ENCODE assay signal across 17 cellular contexts in genomic region chr1:170675825-170676224, GRCh38. TPM values are rescaled to one million over a fixed set of nuclear protein-coding genes. Genes with fewer than 3 reads are reported as not detected.
"Had no signal": no experiment of that assay in that cellular context is flagged by ENCODE, and none has a peak within 500 bp of the region (broad histone marks: within the 10 kb centered on the region; RNA-seq: fewer than 3 reads in every experiment).

No MANE protein-coding gene starts in this region.

- H3K27ac ChIP-seq: right lobe of liver had no signal

- H3K4me1 ChIP-seq: right lobe of liver had no signal

- H3K9me3 ChIP-seq: right lobe of liver, stomach, thoracic aorta had no signal

- FAIRE-seq: bronchial epithelial cell, keratinocyte had no signal

- H2AFZ ChIP-seq: hepatocyte had no signal

- ATAC-seq: left lobe of liver, right lobe of liver had no signal

- DNase-seq: activated CD4-positive, alpha-beta T cell treated with anti-CD3 and anti-CD28 coated beads, Interleukin-2, amount 10 ng/mL, durations not matched to agents 24 days and 14 days; activated CD4-positive, CD25-positive, alpha-beta regulatory T cell; activated CD8-positive, alpha-beta memory T cell treated with anti-CD3 and anti-CD28 coated beads for 24 hours; activated naive CD8-positive, alpha-beta T cell treated with anti-CD3 and anti-CD28 coated beads, Interleukin-2, amount 10 ng/mL, durations not matched to agents 7 days and 5 days; aorta; mammary epithelial cell; nucleus accumbens; right lobe of liver; stimulated activated CD4-positive, alpha-beta T cell treated with anti-CD3 and anti-CD28 coated beads, Interleukin-12 subunit alpha, Interleukin-12 subunit beta, amount 100 ng/mL, for 4 hours; stimulated activated CD4-positive, alpha-beta T cell treated with anti-CD3 and anti-CD28 coated beads, Interleukin-2, amount 100 ng/mL, for 24 hours; stomach had no signal

- H3K4me3 ChIP-seq: hepatocyte, right lobe of liver, stomach, thoracic aorta had no signal

- H3K36me3 ChIP-seq: right lobe of liver, stomach, thoracic aorta had no signal

RNA-seq across cellular contexts. Expression of gene PRRX1, which starts 11.9 kb away (rescaled TPM):
- total RNA-seq: activated CD4-positive, alpha-beta T cell treated with anti-CD3 and anti-CD28 coated beads, Interleukin-2, amount 10 ng/mL, durations not matched to agents 24 days and 14 days; activated naive CD8-positive, alpha-beta T cell treated with anti-CD3 and anti-CD28 coated beads, Interleukin-2, amount 10 ng/mL, durations not matched to agents 7 days and 5 days; activated T-helper 1 cell treated with anti-CD3 and anti-CD28 coated beads, Interleukin-12 subunit alpha, Interleukin-12 subunit beta, Interleukin-2, Interleukin-4 antibody, amounts not matched to agents 30 ng/mL and 10 ng/mL and 1 ng/mL, durations not matched to agents 14 hours and 24 hours and 36 hours had no signal
- polyA plus RNA-seq: keratinocyte had no signal
